ENCODE assay signal across 22 cellular contexts in the genomic region with DNA sequence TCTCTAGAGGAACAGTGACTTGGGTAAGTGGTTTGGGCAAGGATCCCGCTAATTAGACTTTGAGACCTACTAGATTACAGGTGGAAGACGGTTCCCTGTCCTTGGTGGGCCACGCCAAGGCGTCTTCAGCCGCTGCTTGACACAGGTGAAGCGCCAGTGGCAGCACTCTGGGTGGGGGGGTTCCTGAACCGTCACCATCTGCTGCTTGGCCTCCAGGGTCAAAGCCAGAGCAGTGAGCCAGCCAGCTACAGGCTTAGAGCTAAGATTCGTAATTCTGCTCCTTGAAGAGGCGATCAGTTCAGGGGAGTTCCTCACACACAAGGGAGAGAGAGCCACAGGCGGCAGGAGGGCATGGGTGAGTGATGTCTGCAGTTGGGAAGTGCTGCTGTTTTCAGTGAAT. TPM values are rescaled to one million over a fixed set of nuclear protein-coding genes. Genes with fewer than 3 reads are reported as not detected.
DNase-seq lines count a peak whose midpoint lies in the region; ATAC-seq, FAIRE-seq and TF ChIP-seq lines count a peak whose summit lies in the region.
"Had no signal": no experiment of that assay in that cellular context is flagged by ENCODE, and none has a peak within 500 bp of the region (broad histone marks: within the 10 kb centered on the region; RNA-seq: fewer than 3 reads in every experiment).

No MANE protein-coding gene starts in this region.

- H3K27me3 Mint-ChIP-seq in stimulated activated naive CD8-positive, alpha-beta T cell treated with anti-CD3 and anti-CD28 coated beads, Interleukin-15, Interleukin-2, amounts not matched to agents 100 ng/mL and 50 ng/mL, for 24 hours: no peaks in the 10 kb centered on the region

- peaks cover 90% of the 10 kb centered on the region for H3K36me3 Mint-ChIP-seq in stimulated activated naive CD8-positive, alpha-beta T cell treated with anti-CD3 and anti-CD28 coated beads, Interleukin-15, Interleukin-2, amounts not matched to agents 100 ng/mL and 50 ng/mL, for 24 hours (ENCODE audit: low read depth)

- H3K9me3 ChIP-seq in WERI-Rb-1 (ENCODE audit: severe bottlenecking): no peaks in the 10 kb centered on the region
- H3K9me3 ChIP-seq in small intestine (ENCODE audit: control insufficient read depth, low read depth): no peaks in the 10 kb centered on the region
- H3K9me3 ChIP-seq: BE2C, SJSA1 had no signal

- TF ChIP-seq CTCF in WERI-Rb-1 (IDR thresholded peaks at IDR 0.05; ENCODE audit: low read depth, low read length): no peak

- H3K4me1 ChIP-seq in small intestine (ENCODE audit: control insufficient read depth in 2 of 2, insufficient read depth in 1 of 2, low read depth in 1 of 2, low read length in 1 of 2): no peaks in the 10 kb centered on the region

- DNase-seq in stimulated activated naive CD8-positive, alpha-beta T cell treated with anti-CD3 and anti-CD28 coated beads, Interleukin-15, Interleukin-2, amounts not matched to agents 100 U/mL and 50 U/mL, for 24 hours: no peak
- DNase-seq in WERI-Rb-1 (peak; percentile 79), iris pigment epithelial cell (ENCODE audit: low read depth) (peak; percentile 18), NCI-H1048 (lab: John Stamatoyannopoulos, UW) (no peak), small intestine (no peak)
- DNase-seq in activated CD4-positive, CD25-positive, alpha-beta regulatory T cell treated with anti-CD3 and anti-CD28 coated beads, Interleukin-2, amount 50 U/mL, for 72 hours: no peak
- DNase-seq: BE2C, COR-L47, DMS79, MM.1S, NCI-H1092, NCI-H1436, NCI-H1930, NCI-H2227 treated with DMSO at 0.1 percent for 48 hours, NCI-H510A, NCI-H748 treated with DMSO at 0.1 percent for 48 hours, OCI-M1 had no signal

- peak overlapping the region; percentile 23; the same call in 1 of the 2 replicates for H3K27ac ChIP-seq in WERI-Rb-1
- H3K27ac ChIP-seq in small intestine (ENCODE audit: low read depth in 1 of 2, low read length in 1 of 2): no peak overlapping the region
- H3K27ac ChIP-seq: SJSA1 had no signal

- H3K36me3 ChIP-seq in WERI-Rb-1 (peaks cover 11% of the 10 kb centered on the region), small intestine (ENCODE audit: control insufficient read depth in 2 of 2, insufficient read depth in 2 of 2, low read length in 2 of 2) (peaks cover 23 to 25% of the 10 kb centered on the region in 2 donors)

- FAIRE-seq in small intestine (lab: Jason Lieb, UNC): no peak
- FAIRE-seq: H54, K562 had no signal

- peak overlapping the region; percentile 26 for H3K27ac Mint-ChIP-seq in stimulated activated naive CD8-positive, alpha-beta T cell treated with anti-CD3 and anti-CD28 coated beads, Interleukin-15, Interleukin-2, amounts not matched to agents 100 ng/mL and 50 ng/mL, for 24 hours

- H3K4me3 Mint-ChIP-seq in stimulated activated naive CD8-positive, alpha-beta T cell treated with anti-CD3 and anti-CD28 coated beads, Interleukin-15, Interleukin-2, amounts not matched to agents 100 ng/mL and 50 ng/mL, for 24 hours: no peak overlapping the region

- 90% methylated on average over 10 of the region's 10 CpGs for WGBS in small intestine, 3 donors

- ATAC-seq in stimulated activated naive CD8-positive, alpha-beta T cell treated with anti-CD3 and anti-CD28 coated beads, Interleukin-15, Interleukin-2, amounts not matched to agents 100 U/mL and 50 U/mL, for 24 hours: no peak
- ATAC-seq: K562, Right ventricle myocardium inferior had no signal

- no peaks in the 10 kb centered on the region for H3K27me3 ChIP-seq in WERI-Rb-1 (ENCODE audit: insufficient read depth, low read depth, severe bottlenecking)
- no peaks in the 10 kb centered on the region for H3K27me3 ChIP-seq in small intestine (ENCODE audit: control insufficient read depth in 2 of 2, insufficient read depth in 2 of 2, low read length in 2 of 2)
- H3K27me3 ChIP-seq: BE2C, SJSA1 had no signal

- H3K4me1 Mint-ChIP-seq in stimulated activated naive CD8-positive, alpha-beta T cell treated with anti-CD3 and anti-CD28 coated beads, Interleukin-15, Interleukin-2, amounts not matched to agents 100 ng/mL and 50 ng/mL, for 24 hours (ENCODE audit: low read depth): no peaks in the 10 kb centered on the region

- no peaks in the 10 kb centered on the region for H3K9me3 Mint-ChIP-seq in stimulated activated naive CD8-positive, alpha-beta T cell treated with anti-CD3 and anti-CD28 coated beads, Interleukin-15, Interleukin-2, amounts not matched to agents 100 ng/mL and 50 ng/mL, for 24 hours

- no peak overlapping the region for H3K4me3 ChIP-seq in WERI-Rb-1 (ENCODE audit: low read depth, low read length)
- no peak overlapping the region for H3K4me3 ChIP-seq in small intestine (ENCODE audit: low read depth in 1 of 2, low read length in 2 of 2)
- H3K4me3 ChIP-seq: K562, SJSA1 had no signal

RNA-seq across cellular contexts. Expression of a gene that starts 39.4 kb away (rescaled TPM):
- polyA plus RNA-seq in small intestine: under 1 TPM in 2 of 3 donors, not detected in 1; 0.12 to 0.22 TPM

Comparison
In these comparisons a context has a peak if more than half of its experiments do, and no peak if none do; other contexts are left out.
1. DNase-seq: peak in WERI-Rb-1 (single experiment) and iris pigment epithelial cell (single experiment); none in stimulated activated naive CD8-positive, alpha-beta T cell treated with anti-CD3 and anti-CD28 coated beads, Interleukin-15, Interleukin-2, amounts not matched to agents 100 U/mL and 50 U/mL, for 24 hours (single experiment), NCI-H1048 (single experiment), small intestine (single experiment) and activated CD4-positive, CD25-positive, alpha-beta regulatory T cell treated with anti-CD3 and anti-CD28 coated beads, Interleukin-2, amount 50 U/mL, for 72 hours (single experiment).